Comparison of ENCODE assay signal across 1 cellular context in genomic region chr3:49686361-49686760, GRCh38.
TF ChIP-seq lines count a peak whose summit lies in the region.

No MANE protein-coding gene starts in this region.

TF ChIP-seq in H1, 55 proteins besides CTCF, POLR2A, EP300 and RAD21:
- TF ChIP-seq TBP (IDR thresholded peaks at IDR 0.05; ENCODE audit: low read depth, low read length) = 0 out of 2 replicates have a peak, but pooled peaks have one; percentile 31
- TF ChIP-seq SIN3A (conservative IDR thresholded peaks at IDR 0.05 in 1 of 2, IDR thresholded peaks at IDR 0.05 in 1 of 2; ENCODE audit: low read depth in 1 of 2, low read length in 2 of 2) = 0 out of 4 replicates have a peak, but pooled peaks of 1 of the 2 experiments have one; percentile 42
- peak; percentile 35 for TF ChIP-seq KDM4A (IDR thresholded peaks at IDR 0.05; ENCODE audit: low read depth, low read length, severe bottlenecking)
TF ChIP-seq in H1: peak in this region for 3; not testable (repeated sequence) for 52.
